25 cellular contexts compared by ENCODE assay signal in genomic region chr4:147916351-147916750, GRCh38.
A peak's percentile ranks its signal among the peaks of the same experiment; 100 is the strongest.
DNase-seq lines count a peak whose midpoint lies in the region; ATAC-seq and TF ChIP-seq lines count a peak whose summit lies in the region.
"Had no signal": no experiment of that assay in that cellular context is flagged by ENCODE, and none has a peak within 500 bp of the region (broad histone marks: within the 10 kb centered on the region; RNA-seq: fewer than 3 reads in every experiment).

No MANE protein-coding gene starts in this region.

- no peaks in the 10 kb centered on the region for H3K9me3 Mint-ChIP-seq in mesothelial cell of epicardium
- H3K9me3 Mint-ChIP-seq: activated naive CD8-positive, alpha-beta T cell treated with anti-CD3 and anti-CD28 coated beads for 36 hours; activated T-helper 2 cell treated with anti-CD3 and anti-CD28 coated beads, Interferon-gamma antibody, Interleukin-2, Interleukin-4, amounts not matched to agents 10 μg/mL and 5 μg/mL and 100 μg/mL, durations not matched to agents 14 hours and 24 hours and 36 hours had no signal

- TF ChIP-seq CTCF in ascending aorta (IDR thresholded peaks at IDR 0.05) (no peak), mesothelial cell of epicardium (IDR thresholded peaks at IDR 0.05; ENCODE audit: unreplicated experiment) (no peak)

- H3K9me3 ChIP-seq in ascending aorta = no peaks in the 10 kb centered on the region
- no peaks in the 10 kb centered on the region for H3K9me3 ChIP-seq in skeletal muscle satellite cell (replicated peaks; ENCODE audit: low read length)
- H3K9me3 ChIP-seq: BE2C had no signal

- DNase-seq in EH (ENCODE audit: low read depth) = peak; percentile 86
- no peak for DNase-seq in ascending aorta (ENCODE audit: low spot score in 2 of 2)
- peak; percentile 78 for DNase-seq in fibroblast of peridontal ligament (ENCODE audit: extremely low read depth)
- DNase-seq in medulla oblongata (ENCODE audit: extremely low spot score) = no peak
- no peak for DNase-seq in islet precursor cell
- no peak for DNase-seq in mesothelial cell of epicardium (ENCODE audit: low spot score in 2 of 2, unreplicated experiment in 2 of 2)
- DNase-seq: activated CD4-positive, alpha-beta T cell treated with anti-CD3 and anti-CD28 coated beads, Interleukin-2, amount 50 U/mL, for 1 hour; activated CD8-positive, alpha-beta memory T cell treated with anti-CD3 and anti-CD28 coated beads, Interleukin-2, amount 50 U/mL, for 4 hours; activated naive CD8-positive, alpha-beta T cell treated with anti-CD3 and anti-CD28 coated beads for 36 hours; BE2C; foreskin melanocyte; H7; hippocampal formation; NCI-H2171; NCI-H526 treated with DMSO at 0.1 percent for 48 hours; stimulated activated CD4-positive, alpha-beta T cell treated with anti-CD3 and anti-CD28 coated beads, Interleukin-12 subunit alpha, Interleukin-12 subunit beta, amount 100 ng/mL, for 4 hours; stimulated activated CD4-positive, alpha-beta T cell treated with anti-CD3 and anti-CD28 coated beads, Interleukin-4, amount 100 ng/mL, for 4 hours; stimulated activated naive CD8-positive, alpha-beta T cell treated with anti-CD3 and anti-CD28 coated beads, Interleukin-15, Interleukin-2, amounts not matched to agents 100 U/mL and 50 U/mL, for 24 hours; trophoblast cell; WERI-Rb-1 had no signal

- H3K4me3 ChIP-seq in ascending aorta (no peak overlapping the region), skeletal muscle satellite cell (ENCODE audit: low read length) (no peak overlapping the region)
- H3K4me3 ChIP-seq: coronary artery had no signal

- no peaks in the 10 kb centered on the region for H3K27me3 Mint-ChIP-seq in mesothelial cell of epicardium (ENCODE audit: low read depth)
- H3K27me3 Mint-ChIP-seq: activated naive CD8-positive, alpha-beta T cell treated with anti-CD3 and anti-CD28 coated beads for 36 hours had no signal

- no peak overlapping the region for H3K4me3 Mint-ChIP-seq in mesothelial cell of epicardium
- H3K4me3 Mint-ChIP-seq: activated naive CD8-positive, alpha-beta T cell treated with anti-CD3 and anti-CD28 coated beads for 36 hours had no signal

- H3K36me3 ChIP-seq in ascending aorta = peaks cover 22 to 25% of the 10 kb centered on the region in 2 donors
- H3K36me3 ChIP-seq in skeletal muscle satellite cell (ENCODE audit: insufficient read depth, low read length) = peaks cover 26% of the 10 kb centered on the region

- H3K4me2 ChIP-seq in skeletal muscle satellite cell (ENCODE audit: low read length) = peak overlapping the region; percentile 44

- H3K36me3 Mint-ChIP-seq in mesothelial cell of epicardium = peaks cover 10% of the 10 kb centered on the region

- intact Hi-C loops in ascending aorta (cut with DNase I) = loop anchor here (10.0 kb wide), 1 partner anchor 528 kb away; the partner anchor contains the start of gene NR3C2

- H3K27ac ChIP-seq in ascending aorta = peak overlapping the region; percentile 34 to 46
- H3K27ac ChIP-seq: WERI-Rb-1 had no signal

- peaks cover 2 to 10% of the 10 kb centered on the region in 2 donors for H3K4me1 ChIP-seq in ascending aorta
- peaks cover 19% of the 10 kb centered on the region for H3K4me1 ChIP-seq in skeletal muscle satellite cell (ENCODE audit: control insufficient read depth, insufficient read depth, low read length)
- H3K4me1 ChIP-seq: BE2C had no signal

- H3K27me3 ChIP-seq in ascending aorta (no peaks in the 10 kb centered on the region), skeletal muscle satellite cell (ENCODE audit: control insufficient read depth, insufficient read depth, low read length) (no peaks in the 10 kb centered on the region)
- H3K27me3 ChIP-seq: BE2C had no signal

- no peaks in the 10 kb centered on the region for H3K4me1 Mint-ChIP-seq in mesothelial cell of epicardium
- H3K4me1 Mint-ChIP-seq: activated naive CD8-positive, alpha-beta T cell treated with anti-CD3 and anti-CD28 coated beads for 36 hours had no signal

- no peak for ATAC-seq in HG03045 (IDR thresholded peaks at IDR 0.05; ENCODE audit: unreplicated experiment)
- ATAC-seq: SK-N-SH treated with all-trans-retinoic acid at 6 μM for 48 hours; stimulated activated naive CD8-positive, alpha-beta T cell treated with anti-CD3 and anti-CD28 coated beads, Interleukin-15, Interleukin-2, amounts not matched to agents 100 U/mL and 50 U/mL, for 24 hours had no signal

- no peak overlapping the region for H3K27ac Mint-ChIP-seq in mesothelial cell of epicardium
- H3K27ac Mint-ChIP-seq: activated naive CD8-positive, alpha-beta T cell treated with anti-CD3 and anti-CD28 coated beads for 36 hours; activated T-helper 2 cell treated with anti-CD3 and anti-CD28 coated beads, Interferon-gamma antibody, Interleukin-2, Interleukin-4, amounts not matched to agents 10 μg/mL and 5 μg/mL and 100 μg/mL, durations not matched to agents 14 hours and 24 hours and 36 hours had no signal

- H3K9ac ChIP-seq in skeletal muscle satellite cell (ENCODE audit: low read depth, low read length) = peak overlapping the region; percentile 30

Comparison
In these comparisons a context has a peak if more than half of its experiments do, and no peak if none do; other contexts are left out.
1. DNase-seq: peak in EH (single experiment) and fibroblast of peridontal ligament (single experiment); none in ascending aorta (0 of 2), medulla oblongata (single experiment), islet precursor cell (single experiment) and mesothelial cell of epicardium (0 of 2).